Comparison of ENCODE assay signal across 8 cellular contexts in the genomic region with DNA sequence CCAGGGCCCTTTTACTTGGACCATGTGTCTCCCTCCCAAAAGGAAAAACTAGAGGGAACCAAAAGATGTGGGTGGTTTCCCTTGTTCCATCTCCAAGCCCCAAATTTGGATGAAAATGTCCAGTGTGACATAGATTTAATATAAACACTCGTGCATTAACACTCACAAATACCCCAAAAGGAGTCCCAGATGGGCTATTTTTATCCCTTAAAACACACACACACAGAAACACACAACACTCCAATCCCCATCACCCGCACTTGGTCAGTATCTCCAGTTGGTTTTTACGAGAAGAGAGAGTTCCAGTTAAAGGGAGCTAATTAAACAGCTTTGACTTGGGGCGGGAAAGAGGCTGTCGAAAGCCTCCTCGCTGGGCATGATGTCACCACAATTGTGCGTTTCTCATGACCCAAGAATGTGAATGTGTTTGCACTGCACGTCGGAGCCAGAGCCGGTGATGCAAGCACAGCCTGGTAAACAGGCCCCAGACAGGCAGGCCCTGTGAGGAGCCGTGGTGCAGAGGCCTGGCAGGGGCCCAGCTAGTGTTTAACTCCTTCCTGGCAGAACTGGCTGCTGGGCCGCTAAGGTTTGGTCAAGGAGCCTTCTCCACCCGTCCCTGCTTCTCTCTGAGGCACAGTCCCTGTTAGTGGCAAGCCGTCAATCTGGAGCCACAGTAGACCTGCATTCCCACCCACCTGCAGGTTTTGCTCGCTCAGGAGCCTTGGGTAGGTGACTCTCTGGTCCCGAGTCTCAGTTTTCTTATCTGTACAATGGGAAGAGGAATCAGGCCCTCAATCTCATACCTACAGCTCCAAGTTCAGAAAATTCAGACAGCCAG. TPM values are rescaled to one million over a fixed set of nuclear protein-coding genes. Genes with fewer than 3 reads are reported as not detected.
DNase-seq lines count a peak whose midpoint lies in the region; ATAC-seq and TF ChIP-seq lines count a peak whose summit lies in the region.

No MANE protein-coding gene starts in this region.

- H3K36me3 Mint-ChIP-seq in activated naive CD8-positive, alpha-beta T cell treated with anti-CD3 and anti-CD28 coated beads, Interleukin-2, amount 50 U/mL, for 24 hours (ENCODE audit: low read depth): no peaks in the 10 kb centered on the region
- no peaks in the 10 kb centered on the region for H3K36me3 Mint-ChIP-seq in CD4-positive, alpha-beta T cell (ENCODE audit: low read depth)

- no peak for TF ChIP-seq CTCF in AG10803 (conservative IDR thresholded peaks at IDR 0.05; ENCODE audit: low read length)
- no peak for TF ChIP-seq CTCF in CD4-positive, alpha-beta T cell (IDR thresholded peaks at IDR 0.05)

- CTCF ChIA-PET in CD4-positive, alpha-beta T cell (lab: Charles Lee): no interaction called here

- no peaks in the 10 kb centered on the region for H3K9me3 Mint-ChIP-seq in activated naive CD8-positive, alpha-beta T cell treated with anti-CD3 and anti-CD28 coated beads, Interleukin-2, amount 50 U/mL, for 24 hours
- no peaks in the 10 kb centered on the region for H3K9me3 Mint-ChIP-seq in CD4-positive, alpha-beta T cell

- no peaks in the 10 kb centered on the region for H3K9me3 ChIP-seq in CD4-positive, alpha-beta T cell (ENCODE audit: control insufficient read depth, low read length)

- no peaks in the 10 kb centered on the region for H3K4me1 Mint-ChIP-seq in activated naive CD8-positive, alpha-beta T cell treated with anti-CD3 and anti-CD28 coated beads, Interleukin-2, amount 50 U/mL, for 24 hours
- no peaks in the 10 kb centered on the region for H3K4me1 Mint-ChIP-seq in CD4-positive, alpha-beta T cell (ENCODE audit: low read depth)

- no peaks in the 10 kb centered on the region for H3K27me3 ChIP-seq in CD4-positive, alpha-beta T cell (ENCODE audit: control insufficient read depth, insufficient read depth, low read length)

- H3K27me3 Mint-ChIP-seq in activated naive CD8-positive, alpha-beta T cell treated with anti-CD3 and anti-CD28 coated beads, Interleukin-2, amount 50 U/mL, for 24 hours: no peaks in the 10 kb centered on the region
- no peaks in the 10 kb centered on the region for H3K27me3 Mint-ChIP-seq in CD4-positive, alpha-beta T cell

- no peak overlapping the region for H3K27ac Mint-ChIP-seq in activated naive CD8-positive, alpha-beta T cell treated with anti-CD3 and anti-CD28 coated beads, Interleukin-2, amount 50 U/mL, for 24 hours
- no peak overlapping the region for H3K27ac Mint-ChIP-seq in CD4-positive, alpha-beta T cell

- DNase-seq in AG10803 (ENCODE audit: low read depth) (peak; percentile 96), MV-4-11 (lab: John Stamatoyannopoulos, UW) (peak; percentile 53), caudate nucleus (lab: John Stamatoyannopoulos, UW) (peak in 31 of 61 donors; percentile 1 to 74 (median 17)), left lobe of liver (ENCODE audit: low spot score) (peak; percentile 71), substantia nigra (lab: John Stamatoyannopoulos, UW) (peak in 33 of 49 donors; percentile 4 to 78 (median 29))
- no peak for DNase-seq in activated naive CD8-positive, alpha-beta T cell treated with anti-CD3 and anti-CD28 coated beads, Interleukin-2, amount 50 U/mL, for 24 hours
- no peak for DNase-seq in CD4-positive, alpha-beta T cell

- ATAC-seq in left lobe of liver (peak; percentile 88), GM19467 (IDR thresholded peaks at IDR 0.05; ENCODE audit: unreplicated experiment) (no peak)
- ATAC-seq in activated naive CD8-positive, alpha-beta T cell treated with anti-CD3 and anti-CD28 coated beads, Interleukin-2, amount 50 U/mL, for 24 hours: no peak
- no peak for ATAC-seq in CD4-positive, alpha-beta T cell (ENCODE audit: poor library complexity)

- peak overlapping the region; percentile 1 for H3K27ac ChIP-seq in caudate nucleus (ENCODE audit: low read depth, low read length)
- H3K27ac ChIP-seq in substantia nigra (ENCODE audit: low read depth, low read length, poor library complexity, severe bottlenecking): no peak overlapping the region
- no peak overlapping the region for H3K27ac ChIP-seq in CD4-positive, alpha-beta T cell (ENCODE audit: low read depth, low read length)

- POLR2A ChIA-PET in CD4-positive, alpha-beta T cell (lab: Charles Lee): no interaction called here

- no peak overlapping the region for H3K4me3 ChIP-seq in AG10803 (ENCODE audit: low read length)

- intact Hi-C loops in CD4-positive, alpha-beta T cell (cut with DNase I, micrococcal nuclease): no loop called here

- H3K4me3 Mint-ChIP-seq in activated naive CD8-positive, alpha-beta T cell treated with anti-CD3 and anti-CD28 coated beads, Interleukin-2, amount 50 U/mL, for 24 hours: no peak overlapping the region
- no peak overlapping the region for H3K4me3 Mint-ChIP-seq in CD4-positive, alpha-beta T cell

RNA-seq across cellular contexts. Expression of gene SMTN, which starts 25.6 kb away (rescaled TPM):
- 20.9 TPM for total RNA-seq in left lobe of liver
- total RNA-seq in CD4-positive, alpha-beta T cell: 1 to 10 TPM; 2.9 TPM

RNA-seq across cellular contexts. Expression of gene SELENOM, which starts 51.8 kb away (rescaled TPM):
- 7.0 TPM for total RNA-seq in left lobe of liver
- total RNA-seq in CD4-positive, alpha-beta T cell: 10 to 100 TPM; 78.0 to 82.4 TPM

Comparison
In these comparisons a context has a peak if more than half of its experiments do, and no peak if none do; other contexts are left out.
1. DNase-seq: peak in AG10803 (single experiment), MV-4-11 (single experiment), caudate nucleus (31 of 61), left lobe of liver (single experiment) and substantia nigra (33 of 49); none in activated naive CD8-positive, alpha-beta T cell treated with anti-CD3 and anti-CD28 coated beads, Interleukin-2, amount 50 U/mL, for 24 hours (single experiment) and CD4-positive, alpha-beta T cell (0 of 10).